Comparison of ENCODE assay signal across 23 cellular contexts in genomic region chr22:42194104-42194851, GRCh38.
DNase-seq lines count a peak whose midpoint lies in the region; ATAC-seq and TF ChIP-seq lines count a peak whose summit lies in the region.
"Had no signal": no experiment of that assay in that cellular context is flagged by ENCODE, and none has a peak within 500 bp of the region (broad histone marks: within the 10 kb centered on the region; RNA-seq: fewer than 3 reads in every experiment).

No MANE protein-coding gene starts in this region.

- H3K9me3 ChIP-seq in left lung = no peaks in the 10 kb centered on the region
- H3K9me3 ChIP-seq: ascending aorta, right atrium auricular region, tibial nerve had no signal

- peaks cover 3% of the 10 kb centered on the region for H3K36me3 Mint-ChIP-seq in activated CD8-positive, alpha-beta T cell treated with anti-CD3 and anti-CD28 coated beads for 36 hours (ENCODE audit: low read depth)
- H3K36me3 Mint-ChIP-seq in memory B cell = peaks cover 9% of the 10 kb centered on the region

- POLR2A ChIA-PET in activated CD8-positive, alpha-beta T cell treated with anti-CD3 and anti-CD28 coated beads for 36 hours (lab: Charles Lee) = interaction anchor here (0.7 to 0.8 kb wide), 3 partner anchors 8 to 519 kb away, joined by 3 read pairs; no protein-coding TSS in a partner anchor

- H3K27ac ChIP-seq in left lung = no peak overlapping the region
- H3K27ac ChIP-seq: ascending aorta, right atrium auricular region, tibial nerve had no signal

- H3K27me3 ChIP-seq in left lung = no peaks in the 10 kb centered on the region
- H3K27me3 ChIP-seq: ascending aorta, right atrium auricular region, tibial nerve had no signal

- no peaks in the 10 kb centered on the region for H3K9me3 Mint-ChIP-seq in stimulated activated naive CD8-positive, alpha-beta T cell treated with anti-CD3 and anti-CD28 coated beads, Interleukin-15, amount 100 ng/mL, for 72 hours
- no peaks in the 10 kb centered on the region for H3K9me3 Mint-ChIP-seq in activated CD8-positive, alpha-beta T cell treated with anti-CD3 and anti-CD28 coated beads for 36 hours
- no peaks in the 10 kb centered on the region for H3K9me3 Mint-ChIP-seq in memory B cell
- H3K9me3 Mint-ChIP-seq: activated naive CD4-positive, alpha-beta T cell treated with anti-CD3 and anti-CD28 coated beads, Interleukin-2, amount 50 U/mL, for 24 hours; stimulated activated naive CD8-positive, alpha-beta T cell treated with anti-CD3 and anti-CD28 coated beads, Interleukin-15, Interleukin-2, amounts not matched to agents 100 ng/mL and 50 ng/mL, for 24 hours; T-helper 2 cell treated with Interferon-gamma antibody and Interleukin-4, amounts not matched to agents 5 μg/mL and 100 μg/mL, for 36 hours had no signal

- H3K36me3 ChIP-seq in left lung = no peaks in the 10 kb centered on the region
- H3K36me3 ChIP-seq: ascending aorta, right atrium auricular region, tibial nerve had no signal

- no peak overlapping the region for H3K27ac Mint-ChIP-seq in stimulated activated naive CD8-positive, alpha-beta T cell treated with anti-CD3 and anti-CD28 coated beads, Interleukin-15, amount 100 ng/mL, for 72 hours
- peak overlapping the region; percentile 50 for H3K27ac Mint-ChIP-seq in activated CD8-positive, alpha-beta T cell treated with anti-CD3 and anti-CD28 coated beads for 36 hours
- H3K27ac Mint-ChIP-seq in memory B cell = peak overlapping the region; percentile 33
- H3K27ac Mint-ChIP-seq: stimulated activated naive CD8-positive, alpha-beta T cell treated with anti-CD3 and anti-CD28 coated beads, Interleukin-15, Interleukin-2, amounts not matched to agents 100 ng/mL and 50 ng/mL, for 24 hours; T-helper 2 cell treated with Interferon-gamma antibody and Interleukin-4, amounts not matched to agents 5 μg/mL and 100 μg/mL, for 36 hours had no signal

- no peak overlapping the region for H3K4me3 ChIP-seq in left lung
- H3K4me3 ChIP-seq: ascending aorta, right atrium auricular region, tibial nerve had no signal

- no peak for DNase-seq in stimulated activated naive CD8-positive, alpha-beta T cell treated with anti-CD3 and anti-CD28 coated beads, Interleukin-15, Interleukin-2, amounts not matched to agents 100 U/mL and 50 U/mL, for 24 hours
- no peak for DNase-seq in stimulated activated naive CD8-positive, alpha-beta T cell treated with anti-CD3 and anti-CD28 coated beads, Interleukin-15, amount 100 ng/mL, for 72 hours
- DNase-seq in activated CD8-positive, alpha-beta T cell treated with anti-CD3 and anti-CD28 coated beads for 36 hours = no peak
- DNase-seq in memory B cell (ENCODE audit: low spot score in 2 of 2) (no peak), NCI-H1930 (lab: John Stamatoyannopoulos, UW) (no peak), left lung (no peak)
- DNase-seq: activated CD4-positive, alpha-beta T cell treated with anti-CD3 and anti-CD28 coated beads, Interleukin-2, amount 50 U/mL, for 48 hours; activated T-cell treated with anti-CD3 and anti-CD28 coated beads, Interleukin-2, amount 50 U/mL, for 48 hours; caudate nucleus; DMS153; head of caudate nucleus; NCI-H1105 treated with DMSO at 0.1 percent for 48 hours; NCI-H2029 treated with DMSO at 0.1 percent for 48 hours; OCI-M1; stimulated activated CD4-positive, alpha-beta T cell treated with anti-CD3 and anti-CD28 coated beads, Interleukin-4, amount 100 ng/mL, for 4 hours had no signal

- no peaks in the 10 kb centered on the region for H3K27me3 Mint-ChIP-seq in stimulated activated naive CD8-positive, alpha-beta T cell treated with anti-CD3 and anti-CD28 coated beads, Interleukin-15, amount 100 ng/mL, for 72 hours
- no peaks in the 10 kb centered on the region for H3K27me3 Mint-ChIP-seq in activated CD8-positive, alpha-beta T cell treated with anti-CD3 and anti-CD28 coated beads for 36 hours
- no peaks in the 10 kb centered on the region for H3K27me3 Mint-ChIP-seq in memory B cell
- H3K27me3 Mint-ChIP-seq: activated naive CD4-positive, alpha-beta T cell treated with anti-CD3 and anti-CD28 coated beads, Interleukin-2, amount 50 U/mL, for 24 hours; stimulated activated naive CD8-positive, alpha-beta T cell treated with anti-CD3 and anti-CD28 coated beads, Interleukin-15, Interleukin-2, amounts not matched to agents 100 ng/mL and 50 ng/mL, for 24 hours had no signal

- intact Hi-C loops in activated CD8-positive, alpha-beta T cell treated with anti-CD3 and anti-CD28 coated beads for 36 hours (cut with micrococcal nuclease) = no loop called here
- intact Hi-C loops in left lung (cut with DNase I) = no loop called here

- no peaks in the 10 kb centered on the region for H3K4me1 ChIP-seq in left lung
- H3K4me1 ChIP-seq: ascending aorta had no signal

- TF ChIP-seq CTCF in activated CD8-positive, alpha-beta T cell treated with anti-CD3 and anti-CD28 coated beads for 36 hours (IDR thresholded peaks at IDR 0.05) = no peak
- no peak for TF ChIP-seq CTCF in left lung (IDR thresholded peaks at IDR 0.05)

- peak; percentile 52 for ATAC-seq in stimulated activated naive CD8-positive, alpha-beta T cell treated with anti-CD3 and anti-CD28 coated beads, Interleukin-15, Interleukin-2, amounts not matched to agents 100 U/mL and 50 U/mL, for 24 hours
- ATAC-seq in stimulated activated naive CD8-positive, alpha-beta T cell treated with anti-CD3 and anti-CD28 coated beads, Interleukin-15, amount 100 ng/mL, for 72 hours = no peak
- peak; percentile 37 for ATAC-seq in activated CD8-positive, alpha-beta T cell treated with anti-CD3 and anti-CD28 coated beads for 36 hours
- ATAC-seq in memory B cell (ENCODE audit: low read depth) (no peak), left lung (no peak), GM21737 (IDR thresholded peaks at IDR 0.05; ENCODE audit: unreplicated experiment) (no peak)
- ATAC-seq: SK-N-SH treated with all-trans-retinoic acid at 6 μM for 48 hours had no signal

- CTCF ChIA-PET in activated CD8-positive, alpha-beta T cell treated with anti-CD3 and anti-CD28 coated beads for 36 hours (lab: Charles Lee) = no interaction called here

- no peak overlapping the region for H3K4me3 Mint-ChIP-seq in stimulated activated naive CD8-positive, alpha-beta T cell treated with anti-CD3 and anti-CD28 coated beads, Interleukin-15, amount 100 ng/mL, for 72 hours
- H3K4me3 Mint-ChIP-seq in activated CD8-positive, alpha-beta T cell treated with anti-CD3 and anti-CD28 coated beads for 36 hours = no peak overlapping the region
- H3K4me3 Mint-ChIP-seq in memory B cell = no peak overlapping the region
- H3K4me3 Mint-ChIP-seq: activated naive CD4-positive, alpha-beta T cell treated with anti-CD3 and anti-CD28 coated beads, Interleukin-2, amount 50 U/mL, for 24 hours; stimulated activated naive CD8-positive, alpha-beta T cell treated with anti-CD3 and anti-CD28 coated beads, Interleukin-15, Interleukin-2, amounts not matched to agents 100 ng/mL and 50 ng/mL, for 24 hours; T-helper 2 cell treated with Interferon-gamma antibody and Interleukin-4, amounts not matched to agents 5 μg/mL and 100 μg/mL, for 36 hours had no signal

- peaks cover 70% of the 10 kb centered on the region for H3K4me1 Mint-ChIP-seq in stimulated activated naive CD8-positive, alpha-beta T cell treated with anti-CD3 and anti-CD28 coated beads, Interleukin-15, amount 100 ng/mL, for 72 hours
- H3K4me1 Mint-ChIP-seq in activated CD8-positive, alpha-beta T cell treated with anti-CD3 and anti-CD28 coated beads for 36 hours (ENCODE audit: low read depth) = peaks cover 60% of the 10 kb centered on the region
- H3K4me1 Mint-ChIP-seq in memory B cell = peaks cover 24% of the 10 kb centered on the region

Comparison
In these comparisons a context has a peak if more than half of its experiments do, and no peak if none do; other contexts are left out.
1. ATAC-seq: peak in stimulated activated naive CD8-positive, alpha-beta T cell treated with anti-CD3 and anti-CD28 coated beads, Interleukin-15, Interleukin-2, amounts not matched to agents 100 U/mL and 50 U/mL, for 24 hours (single experiment) and activated CD8-positive, alpha-beta T cell treated with anti-CD3 and anti-CD28 coated beads for 36 hours (single experiment); none in stimulated activated naive CD8-positive, alpha-beta T cell treated with anti-CD3 and anti-CD28 coated beads, Interleukin-15, amount 100 ng/mL, for 72 hours (single experiment), memory B cell (single experiment), left lung (single experiment) and GM21737 (single experiment).
2. H3K27ac Mint-ChIP-seq: peak in activated CD8-positive, alpha-beta T cell treated with anti-CD3 and anti-CD28 coated beads for 36 hours (single experiment) and memory B cell (single experiment); none in stimulated activated naive CD8-positive, alpha-beta T cell treated with anti-CD3 and anti-CD28 coated beads, Interleukin-15, amount 100 ng/mL, for 72 hours (0 of 2).